Comparison of ENCODE assay signal across 15 cellular contexts in the genomic region with DNA sequence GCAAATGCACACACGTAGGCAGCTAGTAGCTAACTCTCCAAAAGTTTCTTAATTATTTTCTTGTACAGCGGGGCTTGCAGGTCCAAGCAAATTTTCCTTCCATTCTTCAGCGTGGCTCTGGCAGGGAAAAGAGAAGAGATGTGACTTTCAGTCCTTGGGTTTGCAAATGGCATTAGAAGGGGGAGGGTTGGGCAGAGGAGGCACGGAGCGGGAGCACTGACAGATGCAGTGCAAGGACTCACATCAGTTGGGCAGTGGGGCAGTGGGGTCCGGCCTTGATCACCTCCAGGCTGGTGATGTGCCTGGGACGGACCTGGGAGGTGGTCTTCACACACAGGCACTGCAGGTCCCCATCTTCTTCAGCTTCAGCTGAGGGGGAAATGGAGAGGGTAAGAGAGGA. TPM values are rescaled to one million over a fixed set of nuclear protein-coding genes. Genes with fewer than 3 reads are reported as not detected.
"Had no signal": no experiment of that assay in that cellular context is flagged by ENCODE, and none has a peak within 500 bp of the region (broad histone marks: within the 10 kb centered on the region; RNA-seq: fewer than 3 reads in every experiment).

No MANE protein-coding gene starts in this region.

RNA-seq across cellular contexts. Expression of a gene that starts 0.7 kb away (rescaled TPM):
- total RNA-seq: dermis blood vessel endothelial cell, esophagus squamous epithelium, gastrocnemius medialis, hepatocyte, kidney, lower leg skin, mammary epithelial cell, mucosa of gallbladder, pulmonary artery endothelial cell, smooth muscle cell, suprapubic skin, transverse colon had no signal
- polyA plus RNA-seq: mammary epithelial cell; naive thymus-derived CD4-positive, alpha-beta T cell; ovary had no signal

RNA-seq across cellular contexts. Expression of a gene that starts 6.8 kb away (rescaled TPM):
- total RNA-seq: dermis blood vessel endothelial cell, gastrocnemius medialis, kidney, pulmonary artery endothelial cell, smooth muscle cell, suprapubic skin, transverse colon had no signal
- polyA plus RNA-seq: hepatocyte; naive thymus-derived CD4-positive, alpha-beta T cell; smooth muscle cell had no signal

RNA-seq across cellular contexts. Expression of a gene that starts 17.3 kb away (rescaled TPM):
- total RNA-seq: lower leg skin, suprapubic skin had no signal
- polyA plus RNA-seq: naive thymus-derived CD4-positive, alpha-beta T cell had no signal

RNA-seq across cellular contexts. Expression of a gene that starts 57.3 kb away (rescaled TPM):
- total RNA-seq: urinary bladder had no signal
- polyA plus RNA-seq: naive thymus-derived CD4-positive, alpha-beta T cell had no signal
